Comparison of ENCODE assay signal across 8 cellular contexts in the genomic region with DNA sequence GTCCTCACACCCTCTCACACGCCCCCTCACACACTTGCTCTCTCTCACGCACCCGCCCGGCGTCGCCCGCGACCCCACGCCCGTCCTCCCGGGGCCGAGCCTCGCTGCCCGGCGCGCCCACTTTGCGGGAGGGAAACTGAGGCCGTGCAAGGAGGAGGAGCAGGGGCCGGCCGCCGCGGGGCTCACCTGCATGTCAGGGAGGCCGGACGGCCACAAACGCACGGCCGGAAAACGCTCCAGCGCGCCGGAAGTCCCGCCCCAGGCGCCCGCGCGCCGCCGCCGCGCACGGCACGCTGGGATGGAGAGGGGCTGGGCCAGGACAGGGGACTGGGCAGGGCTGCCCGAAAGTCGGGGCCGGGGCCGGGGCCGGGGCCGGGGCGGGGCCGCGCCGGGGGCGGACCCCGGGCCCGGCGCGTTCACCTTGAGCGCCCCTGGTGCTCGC. TPM values are rescaled to one million over a fixed set of nuclear protein-coding genes. Genes with fewer than 3 reads are reported as not detected.
DNase-seq lines count a peak whose midpoint lies in the region; ATAC-seq and TF ChIP-seq lines count a peak whose summit lies in the region.

Gene CHID1, minus strand, starts transcription at position 222 of the 442 bp plus-strand sequence. CDS start 5,994 bp downstream, outside the sequence.

- H3K27me3 ChIP-seq in left lung: no peaks in the 10 kb centered on the region

- DNase-seq in AG09319 (ENCODE audit: extremely low read depth, low read depth) (peak; percentile 42), NCI-H446 (lab: John Stamatoyannopoulos, UW) (peak; percentile 51 to 88), dedifferentiated amniotic fluid mesenchymal stem cell (ENCODE audit: extremely low spot score) (peak; percentile 40), left lung (peak; percentile 89 to 98)
- peak; percentile 98 for DNase-seq in activated CD4-positive, alpha-beta T cell treated with anti-CD3 and anti-CD28 coated beads, Interleukin-2, amount 10 ng/mL, durations not matched to agents 24 days and 14 days
- DNase-seq in stimulated activated CD4-positive, alpha-beta T cell treated with anti-CD3 and anti-CD28 coated beads, Interleukin-2, amount 100 ng/mL, for 48 hours: peak; percentile 86

- no peaks in the 10 kb centered on the region for H3K9me3 Mint-ChIP-seq in activated CD4-positive, alpha-beta T cell treated with anti-CD3 and anti-CD28 coated beads, Interleukin-2, amount 10 ng/mL, durations not matched to agents 24 days and 14 days

- peaks cover 0 to 3% of the 10 kb centered on the region in 2 donors for H3K36me3 ChIP-seq in left lung

- no peaks in the 10 kb centered on the region for H3K9me3 ChIP-seq in left lung

- peaks cover 18% of the 10 kb centered on the region for H3K4me1 Mint-ChIP-seq in activated CD4-positive, alpha-beta T cell treated with anti-CD3 and anti-CD28 coated beads, Interleukin-2, amount 10 ng/mL, durations not matched to agents 24 days and 14 days

- no peak for TF ChIP-seq CTCF in AG09319 (IDR thresholded peaks at IDR 0.05; ENCODE audit: low read depth, low read length)
- no peak for TF ChIP-seq CTCF in left lung (IDR thresholded peaks at IDR 0.05)

- peak within 1 kb of the TSS; percentile 94 for H3K27ac Mint-ChIP-seq in activated CD4-positive, alpha-beta T cell treated with anti-CD3 and anti-CD28 coated beads, Interleukin-2, amount 10 ng/mL, durations not matched to agents 24 days and 14 days

- H3K27ac ChIP-seq in left lung: peak within 1 kb of the TSS; percentile 84 to 91

- intact Hi-C loops in activated CD4-positive, alpha-beta T cell treated with anti-CD3 and anti-CD28 coated beads, Interleukin-2, amount 10 ng/mL, durations not matched to agents 24 days and 14 days (cut with micrococcal nuclease): loop anchor here (1.0 to 2.0 kb wide), 3 partner anchors 15 to 62 kb away; partner anchors contain the start of gene AP2A2
- intact Hi-C loops in left lung (cut with DNase I): no loop called here

- peaks cover 5 to 22% of the 10 kb centered on the region in 2 donors for H3K4me1 ChIP-seq in left lung

- H3K27me3 Mint-ChIP-seq in activated CD4-positive, alpha-beta T cell treated with anti-CD3 and anti-CD28 coated beads, Interleukin-2, amount 10 ng/mL, durations not matched to agents 24 days and 14 days: no peaks in the 10 kb centered on the region

- peaks cover 6% of the 10 kb centered on the region for H3K36me3 Mint-ChIP-seq in activated CD4-positive, alpha-beta T cell treated with anti-CD3 and anti-CD28 coated beads, Interleukin-2, amount 10 ng/mL, durations not matched to agents 24 days and 14 days (ENCODE audit: low read depth)

- ATAC-seq in GM19043 (IDR thresholded peaks at IDR 0.05; ENCODE audit: low read depth, unreplicated experiment) (peak; percentile 89), HG03354 (IDR thresholded peaks at IDR 0.05; ENCODE audit: poor library complexity, severe bottlenecking, unreplicated experiment) (peak; percentile 91), left lung (peak; percentile 95)

- peak within 1 kb of the TSS; percentile 80 to 86 for H3K4me3 ChIP-seq in left lung

- peak within 1 kb of the TSS; percentile 97 for H3K4me3 Mint-ChIP-seq in activated CD4-positive, alpha-beta T cell treated with anti-CD3 and anti-CD28 coated beads, Interleukin-2, amount 10 ng/mL, durations not matched to agents 24 days and 14 days

RNA-seq across cellular contexts. Expression of gene CHID1, which starts in this region (rescaled TPM):
- 99.7 and 109 TPM in 2 replicates for total RNA-seq in activated CD4-positive, alpha-beta T cell treated with anti-CD3 and anti-CD28 coated beads, Interleukin-2, amount 10 ng/mL, durations not matched to agents 24 days and 14 days
- 10 to 100 TPM; 92.7 to 94.2 TPM for total RNA-seq in left lung

Comparison
In these comparisons a context has a peak if more than half of its experiments do, and no peak if none do; other contexts are left out.
1. Peak in every context shown above with its lines: DNase-seq, ATAC-seq, H3K4me3 ChIP-seq and H3K27ac ChIP-seq.
2. DNase-seq: peak in every context shown above with its lines; median percentile 98 in activated CD4-positive, alpha-beta T cell treated with anti-CD3 and anti-CD28 coated beads, Interleukin-2, amount 10 ng/mL, durations not matched to agents 24 days and 14 days; 94 in left lung; 86 in stimulated activated CD4-positive, alpha-beta T cell treated with anti-CD3 and anti-CD28 coated beads, Interleukin-2, amount 100 ng/mL, for 48 hours; 70 in NCI-H446; 42 in AG09319; 40 in dedifferentiated amniotic fluid mesenchymal stem cell.